28 cellular contexts compared by ENCODE assay signal in genomic region chr15:62316413-62317060, GRCh38.
"Had no signal": no experiment of that assay in that cellular context is flagged by ENCODE, and none has a peak within 500 bp of the region (broad histone marks: within the 10 kb centered on the region; RNA-seq: fewer than 3 reads in every experiment).

No MANE protein-coding gene starts in this region.

- H3K4me3 Mint-ChIP-seq: immature natural killer cell; mesothelial cell of epicardium; naive B cell; natural killer cell; nephron progenitor cell; stimulated activated naive B cell treated with anti-CD40 and anti-IgM and Interleukin-4, amounts not matched to agents 10 μg/mL and 1 μg/mL and 100 μg/mL, for 72 hours had no signal

- H3K27ac Mint-ChIP-seq: immature natural killer cell; mesothelial cell of epicardium; naive B cell; natural killer cell; nephron progenitor cell; progenitor cell of endocrine pancreas; stimulated activated naive B cell treated with anti-CD40 and anti-IgM and Interleukin-4, amounts not matched to agents 10 μg/mL and 1 μg/mL and 100 μg/mL, for 72 hours had no signal

- H3K4me3 ChIP-seq: left ventricle myocardium inferior, lung, ovary, right atrium auricular region, right lobe of liver, smooth muscle cell, stomach, testis, thyroid gland, transverse colon, upper lobe of left lung had no signal

- H3K4me2 ChIP-seq: smooth muscle cell had no signal

- ATAC-seq: left colon; natural killer cell; stimulated activated naive B cell treated with anti-CD40 and anti-IgM and Interleukin-4, amounts not matched to agents 10 μg/mL and 1 μg/mL and 100 μg/mL, for 72 hours; stimulated activated naive CD8-positive, alpha-beta T cell treated with anti-CD3 and anti-CD28 coated beads, Interleukin-15, Interleukin-2, amounts not matched to agents 100 U/mL and 50 U/mL, for 24 hours had no signal

- H3K4me1 ChIP-seq: left ventricle myocardium inferior, right atrium auricular region, right lobe of liver, testis, thyroid gland, transverse colon, upper lobe of left lung had no signal

- H3K36me3 ChIP-seq: left ventricle myocardium inferior, ovary, right atrium auricular region, right lobe of liver, stomach, thyroid gland, transverse colon, upper lobe of left lung had no signal

- H3K27ac ChIP-seq: left ventricle myocardium inferior, ovary, right atrium auricular region, right lobe of liver, stomach, testis, thyroid gland, transverse colon, upper lobe of left lung had no signal

- FAIRE-seq: islet of Langerhans had no signal

- H3K4me1 Mint-ChIP-seq: immature natural killer cell; mesothelial cell of epicardium; naive B cell; natural killer cell; nephron progenitor cell; stimulated activated naive B cell treated with anti-CD40 and anti-IgM and Interleukin-4, amounts not matched to agents 10 μg/mL and 1 μg/mL and 100 μg/mL, for 72 hours had no signal

- H3K36me3 Mint-ChIP-seq: immature natural killer cell; mesothelial cell of epicardium; natural killer cell; stimulated activated naive B cell treated with anti-CD40 and anti-IgM and Interleukin-4, amounts not matched to agents 10 μg/mL and 1 μg/mL and 100 μg/mL, for 72 hours had no signal

- DNase-seq: hypothalamus; immature natural killer cell; kidney; left colon; left ventricle myocardium inferior; mesendoderm; naive B cell; natural killer cell; nephron progenitor cell; ovary; right lobe of liver; stimulated activated CD4-positive, alpha-beta T cell treated with anti-CD3 and anti-CD28 coated beads, Interleukin-12 subunit alpha, Interleukin-12 subunit beta, amount 100 ng/mL, for 4 hours; stimulated activated CD4-positive, alpha-beta T cell treated with anti-CD3 and anti-CD28 coated beads, Interleukin-15, amount 100 ng/mL, for 24 hours; stimulated activated CD4-positive, alpha-beta T cell treated with anti-CD3 and anti-CD28 coated beads, Interleukin-2, amount 100 ng/mL, for 24 hours; stimulated activated CD4-positive, alpha-beta T cell treated with anti-CD3 and anti-CD28 coated beads, Interleukin-4, amount 100 ng/mL, for 1 hour; stimulated activated naive B cell treated with anti-CD40 and anti-IgM and Interleukin-4, amounts not matched to agents 10 μg/mL and 1 μg/mL and 100 μg/mL, for 72 hours; stimulated activated naive CD8-positive, alpha-beta T cell treated with anti-CD3 and anti-CD28 coated beads, Interleukin-15, Interleukin-2, amounts not matched to agents 100 U/mL and 50 U/mL, for 24 hours; stomach; testis; thyroid gland; transverse colon; upper lobe of left lung had no signal

- H3K9me3 Mint-ChIP-seq: natural killer cell had no signal

- H3K9me3 ChIP-seq: ovary, right atrium auricular region, right lobe of liver, stomach, testis, thyroid gland, transverse colon, upper lobe of left lung had no signal

- H3K27me3 ChIP-seq: ovary, right atrium auricular region, right lobe of liver, stomach, testis, thyroid gland, transverse colon, upper lobe of left lung had no signal
